In genomic region chr12:120495723-120496352, GRCh38 we compare ENCODE assay signal across 8 cellular contexts. TPM values are rescaled to one million over a fixed set of nuclear protein-coding genes. Genes with fewer than 3 reads are reported as not detected.
DNase-seq lines count a peak whose midpoint lies in the region; ATAC-seq and TF ChIP-seq lines count a peak whose summit lies in the region.

DYNLL1 (plus strand) TSS chr12:120496113; CDS start chr12:120496422, 309 bp downstream.

- H3K36me3 Mint-ChIP-seq in type B pancreatic cell, result peaks cover 21% of the 10 kb centered on the region

- H3K4me3 Mint-ChIP-seq in type B pancreatic cell, result peak within 1 kb of the TSS; percentile 99

- intact Hi-C loops in cardiac septum (cut with DNase I), result loop anchor here (1.0 to 5.0 kb wide), 2 partner anchors 27 to 36 kb away; partner anchors contain the start of genes RNF10 and SRSF9

- peaks cover 26% of the 10 kb centered on the region for H3K4me1 Mint-ChIP-seq in type B pancreatic cell (ENCODE audit: unreplicated experiment)

- TF ChIP-seq CTCF in GM12875 (IDR thresholded peaks at IDR 0.05; ENCODE audit: borderline replicate concordance, insufficient read depth, low read depth, low read length), result no peak
- no peak for TF ChIP-seq CTCF in type B pancreatic cell (conservative IDR thresholded peaks at IDR 0.05)

- no peaks in the 10 kb centered on the region for H3K27me3 Mint-ChIP-seq in type B pancreatic cell

- DNase-seq in NCI-H1436 (lab: John Stamatoyannopoulos, UW) (peak; percentile 95), T follicular helper cell (ENCODE audit: low read depth) (peak; percentile 96), adipocyte (ENCODE audit: low read depth) (peak; percentile 99), cardiac septum (ENCODE audit: low spot score) (peak; percentile 98), pons (ENCODE audit: low spot score) (peak; percentile 92), type B pancreatic cell (ENCODE audit: extremely low spot score, unreplicated experiment) (peak; percentile 98)

- H3K36me3 ChIP-seq in adipocyte (ENCODE audit: control insufficient read depth, insufficient read depth, low read length, severe bottlenecking), result peaks cover 14% of the 10 kb centered on the region

- H3K4me3 ChIP-seq in GM12875 (ENCODE audit: low read depth, low read length) (peak within 1 kb of the TSS; percentile 87), adipocyte (ENCODE audit: low read length) (peak within 1 kb of the TSS; percentile 99)

- H3K27ac Mint-ChIP-seq in type B pancreatic cell, result peak within 1 kb of the TSS; percentile 83

- no peaks in the 10 kb centered on the region for H3K9me3 ChIP-seq in adipocyte (ENCODE audit: control insufficient read depth, low read length)

- peaks cover 19% of the 10 kb centered on the region for H3K4me1 ChIP-seq in adipocyte (ENCODE audit: control insufficient read depth, insufficient read depth, low read length)

- peak; percentile 96 for ATAC-seq in HG02798 (IDR thresholded peaks at IDR 0.05; ENCODE audit: poor library complexity, unreplicated experiment)

- H3K9me3 Mint-ChIP-seq in type B pancreatic cell, result no peaks in the 10 kb centered on the region

- no peaks in the 10 kb centered on the region for H3K27me3 ChIP-seq in adipocyte (replicated peaks; ENCODE audit: control insufficient read depth, insufficient read depth, low read length)

- peak within 1 kb of the TSS; percentile 97 for H3K9ac ChIP-seq in adipocyte (ENCODE audit: low read length)

RNA-seq across cellular contexts. Expression of gene DYNLL1, which starts in this region (rescaled TPM):
- total RNA-seq in cardiac septum (243 TPM), type B pancreatic cell (ENCODE audit: low replicate concordance) (403 and 451 TPM in 2 replicates)

Comparison
In these comparisons a context has a peak if more than half of its experiments do, and no peak if none do; other contexts are left out.
1. Peak in every context shown above with its lines: DNase-seq, ATAC-seq and H3K4me3 ChIP-seq.